ENCODE assay signal across 8 cellular contexts in genomic region chr1:61076728-61077675, GRCh38. TPM values are rescaled to one million over a fixed set of nuclear protein-coding genes. Genes with fewer than 3 reads are reported as not detected.
DNase-seq lines count a peak whose midpoint lies in the region; ATAC-seq and TF ChIP-seq lines count a peak whose summit lies in the region.

No MANE protein-coding gene starts in this region.

- peaks cover 14% of the 10 kb centered on the region; the same call in 1 of the 2 replicates for H3F3A ChIP-seq in GM23338 (replicated peaks; ENCODE audit: low read depth)

- 0 to 1% (median 0%) methylated on average over 49 of the region's 49 CpGs for WGBS in stomach, 5 donors

- H3K27me3 ChIP-seq in GM23338 (ENCODE audit: insufficient read depth) = peaks cover 72% of the 10 kb centered on the region
- no peaks in the 10 kb centered on the region for H3K27me3 ChIP-seq in Karpas-422 (ENCODE audit: low read length)
- no peaks in the 10 kb centered on the region for H3K27me3 ChIP-seq in Panc1 (ENCODE audit: control insufficient read depth, insufficient read depth, low read length)
- no peaks in the 10 kb centered on the region for H3K27me3 ChIP-seq in stomach

- H3K27ac Mint-ChIP-seq in GM23338 (peak overlapping the region; percentile 89), nephron progenitor cell (peak overlapping the region; percentile 81)

- H3K36me3 ChIP-seq in GM23338 (ENCODE audit: insufficient read depth) (no peaks in the 10 kb centered on the region), Karpas-422 (ENCODE audit: insufficient read depth, low read length) (no peaks in the 10 kb centered on the region), Panc1 (ENCODE audit: control insufficient read depth, insufficient read depth, low read length) (no peaks in the 10 kb centered on the region), stomach (no peaks in the 10 kb centered on the region)

- H3K4me1 ChIP-seq in GM23338 (ENCODE audit: insufficient read depth) (peaks cover 40% of the 10 kb centered on the region), Karpas-422 (ENCODE audit: low read length) (peaks cover 50% of the 10 kb centered on the region), Panc1 (ENCODE audit: control insufficient read depth, insufficient read depth, low read length) (peaks cover 40% of the 10 kb centered on the region), stomach (peaks cover 40 to 54% (median 51%) of the 10 kb centered on the region in 4 donors)

- CTCF ChIA-PET in Panc1 (lab: Charles Lee) = interaction anchor here (0.7 to 0.9 kb wide), 2 partner anchors 27 to 202 kb away, joined by 3 to 7 read pairs; no protein-coding TSS in a partner anchor

- TF ChIP-seq CTCF in GM23338 (conservative IDR thresholded peaks at IDR 0.05; ENCODE audit: low read depth in 2 of 2) (no peak), Panc1 (IDR thresholded peaks at IDR 0.05) (no peak), fibroblast of the aortic adventitia (IDR thresholded peaks at IDR 0.05; ENCODE audit: insufficient read depth, low read length) (no peak), nephron progenitor cell (IDR thresholded peaks at IDR 0.05) (no peak), stomach (IDR thresholded peaks at IDR 0.05) (no peak)

- POLR2A ChIA-PET in Panc1 (lab: Charles Lee) = interaction anchor here (0.6 to 0.7 kb wide), 2 partner anchors 18 to 634 kb away, joined by 4 to 5 read pairs; no protein-coding TSS in a partner anchor

- peak overlapping the region; percentile 83 for H3K4me3 Mint-ChIP-seq in GM23338
- peak overlapping the region; percentile 98 for H3K4me3 Mint-ChIP-seq in nephron progenitor cell

- H3K9me2 ChIP-seq in GM23338 (ENCODE audit: insufficient read depth) (no peaks in the 10 kb centered on the region), Karpas-422 (replicated peaks; ENCODE audit: insufficient read depth, low read length) (no peaks in the 10 kb centered on the region)

- ATAC-seq in GM23338 (peak; percentile 91), Panc1 (peak; percentile 88)

- H3K4me2 ChIP-seq in GM23338 (peak overlapping the region; percentile 79), Karpas-422 (ENCODE audit: low read depth, low read length, poor library complexity, severe bottlenecking) (peak overlapping the region; percentile 95)

- H3K4me3 ChIP-seq in GM23338 (peak overlapping the region; percentile 58), Karpas-422 (ENCODE audit: low read length) (peak overlapping the region; percentile 73), Panc1 (ENCODE audit: low read depth in 2 of 2, low read length in 2 of 2) (peak overlapping the region; percentile 61 to 64), fibroblast of the aortic adventitia (ENCODE audit: low read depth, low read length) (peak overlapping the region; percentile 70), stomach (peak overlapping the region; percentile 52 to 69 (median 56))

- DNase-seq in DMS153 (lab: John Stamatoyannopoulos, UW) (peak; percentile 88), GM23338 (ENCODE audit: low spot score) (peak; percentile 97), Karpas-422 (peak; percentile 98), Panc1 (ENCODE audit: low read depth, low spot score) (peak; percentile 39), fibroblast of the aortic adventitia (ENCODE audit: low read depth) (peak; percentile 92), nephron progenitor cell (peak; percentile 84), stomach (peak; percentile 87)
- DNase-seq in activated T-helper 9 cell treated with anti-CD3 and anti-CD28 coated beads, Interleukin-2, amount 50 U/mL, for 16 hours (ENCODE audit: low read depth) = peak; percentile 64

- H3K27ac ChIP-seq in GM23338 (ENCODE audit: low read depth) = peak overlapping the region; percentile 85
- peak overlapping the region; percentile 95 for H3K27ac ChIP-seq in Karpas-422 (ENCODE audit: low read length)
- peak overlapping the region; percentile 92 for H3K27ac ChIP-seq in Panc1 (ENCODE audit: low read length)
- H3K27ac ChIP-seq in stomach = peak overlapping the region; percentile 81 to 96 (median 89)

- in situ Hi-C loops in Panc1 (cut with HindIII; ENCODE audit: low pct_unique_long_range_greater_than_20kb, low sequenced_read_pairs) = no loop called here

- H3K4me1 Mint-ChIP-seq in GM23338 (peaks cover 37% of the 10 kb centered on the region), nephron progenitor cell (peaks cover 49% of the 10 kb centered on the region)

- H3K9me3 ChIP-seq in Karpas-422 (ENCODE audit: low read length) = no peaks in the 10 kb centered on the region
- no peaks in the 10 kb centered on the region for H3K9me3 ChIP-seq in Panc1 (ENCODE audit: control insufficient read depth, insufficient read depth, low read depth, low read length)
- H3K9me3 ChIP-seq in stomach = no peaks in the 10 kb centered on the region

- peak overlapping the region; percentile 86 for H2AFZ ChIP-seq in GM23338
- peak overlapping the region; percentile 86 for H2AFZ ChIP-seq in Karpas-422 (ENCODE audit: low read length)

- H4K20me1 ChIP-seq in GM23338 (replicated peaks; ENCODE audit: insufficient read depth) (no peaks in the 10 kb centered on the region), Karpas-422 (ENCODE audit: insufficient read depth, low read depth, low read length) (no peaks in the 10 kb centered on the region)

- no peak for TF ChIP-seq EP300 in stomach (IDR thresholded peaks at IDR 0.05)

- H3K9me3 Mint-ChIP-seq in GM23338 (no peaks in the 10 kb centered on the region), nephron progenitor cell (no peaks in the 10 kb centered on the region)

- TF ChIP-seq POLR2A in stomach (IDR thresholded peaks at IDR 0.05) = no peak

- H3K36me3 Mint-ChIP-seq in GM23338 (ENCODE audit: low read depth) (no peaks in the 10 kb centered on the region), nephron progenitor cell (ENCODE audit: low read depth) (no peaks in the 10 kb centered on the region)

- H3K79me2 ChIP-seq in GM23338 (replicated peaks; ENCODE audit: insufficient read depth) = no peaks in the 10 kb centered on the region
- H3K79me2 ChIP-seq in Karpas-422 (ENCODE audit: low read length) = no peaks in the 10 kb centered on the region; the same call in 1 of the 2 replicates

- BruUV-seq in Panc1 (replicated peaks; lab: Mats Ljungman, UMichigan) = no TSS peak

- H3K27me3 Mint-ChIP-seq in GM23338 (ENCODE audit: insufficient read depth, low read depth, poor library complexity) = peaks cover 45% of the 10 kb centered on the region
- H3K27me3 Mint-ChIP-seq in nephron progenitor cell (ENCODE audit: low read depth, poor library complexity) = peaks cover 50% of the 10 kb centered on the region

- intact Hi-C loops in Panc1 (cut with micrococcal nuclease; ENCODE audit: unreplicated experiment) = no loop called here
- intact Hi-C loops in stomach (cut with DNase I; ENCODE audit: low total_unique reads) = loop anchor here (10.0 kb wide), 1 partner anchor 118 kb away; no protein-coding TSS in a partner anchor

- peak overlapping the region; percentile 76 for H3K9ac ChIP-seq in Karpas-422 (ENCODE audit: low read length)

TF ChIP-seq in GM23338, 12 proteins besides CTCF, POLR2A, EP300 and RAD21:
- TF ChIP-seq REST (IDR thresholded peaks at IDR 0.05; ENCODE audit: unreplicated experiment) (no peak), POLR2AphosphoS5 (IDR thresholded peaks at IDR 0.05; ENCODE audit: low read depth) (peak; percentile 51; the same call in 1 of the 2 replicates), EZH2 (IDR thresholded peaks at IDR 0.05; ENCODE audit: low read depth, unreplicated experiment) (no peak), ZNF331 (CRISPR knock-in tag; IDR thresholded peaks at IDR 0.05; ENCODE audit: low read depth) (no peak), CREB1 (CRISPR knock-in tag; IDR thresholded peaks at IDR 0.05; ENCODE audit: low read depth) (peak; percentile 34; the same call in 1 of the 2 replicates), NANOG (IDR thresholded peaks at IDR 0.05; ENCODE audit: borderline replicate concordance) (0 out of 2 replicates have a peak, but pooled peaks have one; percentile 24), EZH2phosphoT487 (IDR thresholded peaks at IDR 0.05; ENCODE audit: unreplicated experiment) (no peak), ZNF114 (CRISPR knock-in tag; IDR thresholded peaks at IDR 0.05) (no peak)

RNA-seq across cellular contexts. Expression of gene NFIA, which starts 5.4 kb away (rescaled TPM):
- 0.97 and 2.5 TPM in 2 replicates for total RNA-seq in GM23338 (2014; rRNA removed; shearing (Covaris generic))
- polyA plus RNA-seq in GM23338 (2016; fragmentation: Nextera tagmentation; extraction: Ambion mirVana) (2.1 and 2.3 TPM in 2 replicates), stomach (10 to 100 TPM in 2 of 3 donors, 1 to 10 TPM in 1; 9.6 to 11.9 (median 10.0) TPM)
- 15.8 and 38.3 TPM in 2 replicates for total RNA-seq in Karpas-422 (2014; rRNA removed; shearing (Covaris generic); ENCODE audit: low replicate concordance)
- total RNA-seq in Panc1 (2021; ENCODE audit: unreplicated experiment) (20.9 TPM), fibroblast of the aortic adventitia (ENCODE audit: low replicate concordance) (32.0 and 42.0 TPM in 2 replicates), stomach (100 to 1,000 TPM in 1 of 5 donors, 10 to 100 TPM in 4; 16.8 to 108 (median 61.0) TPM)
- 6.6 TPM for polyA plus RNA-seq in Panc1 (2012; ENCODE audit: insufficient read length)

Comparison
In these comparisons a context has a peak if more than half of its experiments do, and no peak if none do; other contexts are left out.
1. Peak in every context shown above with its lines: DNase-seq, ATAC-seq, H3K4me3 ChIP-seq and H3K27ac ChIP-seq.
2. DNase-seq: peak in every context shown above with its lines; median percentile 98 in Karpas-422; 97 in GM23338; 92 in fibroblast of the aortic adventitia; 88 in DMS153; 87 in stomach; 84 in nephron progenitor cell; 64 in activated T-helper 9 cell treated with anti-CD3 and anti-CD28 coated beads, Interleukin-2, amount 50 U/mL, for 16 hours; 39 in Panc1.